21 cellular contexts compared by ENCODE assay signal in genomic region chr3:46985588-46985987, GRCh38. TPM values are rescaled to one million over a fixed set of nuclear protein-coding genes. Genes with fewer than 3 reads are reported as not detected.
DNase-seq lines count a peak whose midpoint lies in the region; ATAC-seq and TF ChIP-seq lines count a peak whose summit lies in the region.
"Had no signal": no experiment of that assay in that cellular context is flagged by ENCODE, and none has a peak within 500 bp of the region (broad histone marks: within the 10 kb centered on the region; RNA-seq: fewer than 3 reads in every experiment).

No MANE protein-coding gene starts in this region.

- no peaks in the 10 kb centered on the region for H4K20me1 ChIP-seq in OCI-LY7 (ENCODE audit: insufficient read depth, low read length)

- H3K27me3 ChIP-seq in esophagus (ENCODE audit: control insufficient read depth in 1 of 2, insufficient read depth in 2 of 2, low read length in 2 of 2) (no peaks in the 10 kb centered on the region), sigmoid colon (no peaks in the 10 kb centered on the region)
- H3K27me3 ChIP-seq: body of pancreas, uterus had no signal

- H3K36me3 ChIP-seq in OCI-LY7 (ENCODE audit: insufficient read depth, low read length): peaks cover 33% of the 10 kb centered on the region
- H3K36me3 ChIP-seq in esophagus (ENCODE audit: control insufficient read depth in 2 of 2, insufficient read depth in 2 of 2, low read length in 1 of 2): peaks cover 0 to 34% of the 10 kb centered on the region in 2 donors
- no peaks in the 10 kb centered on the region for H3K36me3 ChIP-seq in sigmoid colon
- H3K36me3 ChIP-seq: uterus had no signal

- CTCF ChIA-PET in activated CD4-positive, alpha-beta T cell treated with anti-CD3 and anti-CD28 coated beads, Interleukin-2, amount 10 ng/mL, durations not matched to agents 7 days and 5 days (lab: Charles Lee): interaction anchor here (1.0 to 1.1 kb wide), 2 partner anchors 38 to 267 kb away, joined by 3 read pairs; no protein-coding TSS in a partner anchor
- CTCF ChIA-PET in activated CD4-positive, alpha-beta T cell treated with anti-CD3 and anti-CD28 coated beads for 36 hours (lab: Charles Lee): interaction anchor here (0.7 kb wide), 1 partner anchor 13 kb away, joined by 3 read pairs; no protein-coding TSS in a partner anchor
- CTCF ChIA-PET in OCI-LY7 (lab: Charles Lee; ENCODE audit: unreplicated experiment): interaction anchor here (0.5 kb wide), 1 partner anchor 13 kb away, joined by 3 read pairs; no protein-coding TSS in a partner anchor

- H3K4me3 Mint-ChIP-seq in activated CD4-positive, alpha-beta T cell treated with anti-CD3 and anti-CD28 coated beads, Interleukin-2, amount 10 ng/mL, durations not matched to agents 7 days and 5 days: no peak overlapping the region
- no peak overlapping the region for H3K4me3 Mint-ChIP-seq in activated CD4-positive, alpha-beta T cell treated with anti-CD3 and anti-CD28 coated beads for 36 hours

- no peaks in the 10 kb centered on the region for H3K9me3 Mint-ChIP-seq in activated CD4-positive, alpha-beta T cell treated with anti-CD3 and anti-CD28 coated beads, Interleukin-2, amount 10 ng/mL, durations not matched to agents 7 days and 5 days
- no peaks in the 10 kb centered on the region for H3K9me3 Mint-ChIP-seq in activated CD4-positive, alpha-beta T cell treated with anti-CD3 and anti-CD28 coated beads for 36 hours (ENCODE audit: low read depth)
- H3K9me3 Mint-ChIP-seq: activated naive CD4-positive, alpha-beta T cell treated with anti-CD3 and anti-CD28 coated beads, Interleukin-2, amount 50 U/mL, for 24 hours; IgD-negative memory B cell had no signal

- TF ChIP-seq EP300 in sigmoid colon (IDR thresholded peaks at IDR 0.05): no peak

- ATAC-seq in activated CD4-positive, alpha-beta T cell treated with anti-CD3 and anti-CD28 coated beads for 36 hours: no peak
- no peak for ATAC-seq in HG03520 (IDR thresholded peaks at IDR 0.05; ENCODE audit: unreplicated experiment)
- ATAC-seq: A549, body of pancreas had no signal

- H3K9me3 ChIP-seq in OCI-LY7 (ENCODE audit: low read length) (no peaks in the 10 kb centered on the region), esophagus (ENCODE audit: control insufficient read depth in 2 of 2, insufficient read depth in 1 of 2, low read depth in 1 of 2, low read length in 1 of 2) (no peaks in the 10 kb centered on the region), sigmoid colon (no peaks in the 10 kb centered on the region)
- H3K9me3 ChIP-seq: A549, body of pancreas, uterus had no signal

- peak overlapping the region; percentile 86 for H3K27ac Mint-ChIP-seq in activated CD4-positive, alpha-beta T cell treated with anti-CD3 and anti-CD28 coated beads, Interleukin-2, amount 10 ng/mL, durations not matched to agents 7 days and 5 days
- H3K27ac Mint-ChIP-seq in activated CD4-positive, alpha-beta T cell treated with anti-CD3 and anti-CD28 coated beads for 36 hours: no peak overlapping the region
- H3K27ac Mint-ChIP-seq: activated naive CD4-positive, alpha-beta T cell treated with anti-CD3 and anti-CD28 coated beads, Interleukin-2, amount 50 U/mL, for 24 hours had no signal

- peak overlapping the region; percentile 75 for H3K4me2 ChIP-seq in OCI-LY7 (ENCODE audit: low read length)
- H3K4me2 ChIP-seq: A549, smooth muscle cell had no signal

- peaks cover 57% of the 10 kb centered on the region; the same call in 1 of the 2 replicates for H3K79me2 ChIP-seq in OCI-LY7 (ENCODE audit: insufficient read depth, low read depth, low read length)
- H3K79me2 ChIP-seq: parathyroid adenoma had no signal

- TF ChIP-seq CTCF in OCI-LY7 (conservative IDR thresholded peaks at IDR 0.05; ENCODE audit: low read length) (no peak), sigmoid colon (IDR thresholded peaks at IDR 0.05) (no peak)

- POLR2A ChIA-PET in activated CD4-positive, alpha-beta T cell treated with anti-CD3 and anti-CD28 coated beads, Interleukin-2, amount 10 ng/mL, durations not matched to agents 7 days and 5 days (lab: Charles Lee): no interaction called here
- POLR2A ChIA-PET in activated CD4-positive, alpha-beta T cell treated with anti-CD3 and anti-CD28 coated beads for 36 hours (lab: Charles Lee): no interaction called here
- POLR2A ChIA-PET in OCI-LY7 (lab: Charles Lee): interaction anchor here (0.7 to 1.4 kb wide), 2 partner anchors 55 to 414 kb away, joined by 3 to 4 read pairs; no protein-coding TSS in a partner anchor

- H3K4me3 ChIP-seq in OCI-LY7 (ENCODE audit: low read depth, low read length, poor library complexity, severe bottlenecking) (peak overlapping the region; percentile 43), esophagus (ENCODE audit: low read depth in 1 of 2, low read length in 2 of 2) (no peak overlapping the region), skin epidermis (no peak overlapping the region), sigmoid colon (no peak overlapping the region)
- H3K4me3 ChIP-seq: A549, body of pancreas, smooth muscle cell, uterus had no signal

- BruUV-seq in OCI-LY7 (replicated peaks; lab: Mats Ljungman, UMichigan): no TSS peak

- peaks cover 87% of the 10 kb centered on the region for H3K4me1 Mint-ChIP-seq in activated CD4-positive, alpha-beta T cell treated with anti-CD3 and anti-CD28 coated beads, Interleukin-2, amount 10 ng/mL, durations not matched to agents 7 days and 5 days
- peaks cover 75% of the 10 kb centered on the region for H3K4me1 Mint-ChIP-seq in activated CD4-positive, alpha-beta T cell treated with anti-CD3 and anti-CD28 coated beads for 36 hours

- intact Hi-C loops in activated CD4-positive, alpha-beta T cell treated with anti-CD3 and anti-CD28 coated beads for 36 hours (cut with DNase I, micrococcal nuclease): loop anchor here in 1 of 2 experiments (5.0 kb wide), 1 partner anchor 33 kb away; no protein-coding TSS in a partner anchor
- intact Hi-C loops in OCI-LY7 (cut with micrococcal nuclease; ENCODE audit: unreplicated experiment) (no loop called here), sigmoid colon (cut with DNase I) (no loop called here)

- H3K36me3 Mint-ChIP-seq in activated CD4-positive, alpha-beta T cell treated with anti-CD3 and anti-CD28 coated beads, Interleukin-2, amount 10 ng/mL, durations not matched to agents 7 days and 5 days (ENCODE audit: low read depth): peaks cover 43% of the 10 kb centered on the region
- peaks cover 11% of the 10 kb centered on the region for H3K36me3 Mint-ChIP-seq in activated CD4-positive, alpha-beta T cell treated with anti-CD3 and anti-CD28 coated beads for 36 hours (ENCODE audit: low read depth)
- H3K36me3 Mint-ChIP-seq: IgD-negative memory B cell had no signal

- H3K9me2 ChIP-seq in OCI-LY7 (ENCODE audit: insufficient read depth, low read length): no peaks in the 10 kb centered on the region

- H3K4me1 ChIP-seq in OCI-LY7 (ENCODE audit: insufficient read depth, low read length, poor library complexity, severe bottlenecking) (peaks cover 95% of the 10 kb centered on the region), esophagus (ENCODE audit: control insufficient read depth in 2 of 2, insufficient read depth in 2 of 2, low read length in 1 of 2) (peaks cover 18 to 58% of the 10 kb centered on the region in 2 donors), sigmoid colon (peaks cover 0 to 16% (median 6%) of the 10 kb centered on the region in 4 donors)
- H3K4me1 ChIP-seq: uterus had no signal

- no peak overlapping the region for H2AFZ ChIP-seq in OCI-LY7 (ENCODE audit: low read length)
- H2AFZ ChIP-seq: parathyroid adenoma had no signal

- DNase-seq in activated CD4-positive, alpha-beta T cell treated with anti-CD3 and anti-CD28 coated beads, Interleukin-2, amount 10 ng/mL, durations not matched to agents 7 days and 5 days: no peak
- no peak for DNase-seq in activated CD4-positive, alpha-beta T cell treated with anti-CD3 and anti-CD28 coated beads for 36 hours
- DNase-seq in OCI-LY7 (ENCODE audit: low spot score) (no peak), sigmoid colon (no peak)
- DNase-seq in activated effector memory CD4-positive, alpha-beta T cell treated with anti-CD3 and anti-CD28 coated beads, Interleukin-2, amount 50 U/mL, for 16 hours: no peak
- DNase-seq: body of pancreas; EL; NCI-H1048; NCI-H748 treated with DMSO at 0.1 percent for 48 hours; stimulated activated naive CD4-positive, alpha-beta T cell; SW 1271; uterus; WERI-Rb-1 had no signal

- no peaks in the 10 kb centered on the region for H3K27me3 Mint-ChIP-seq in activated CD4-positive, alpha-beta T cell treated with anti-CD3 and anti-CD28 coated beads, Interleukin-2, amount 10 ng/mL, durations not matched to agents 7 days and 5 days
- H3K27me3 Mint-ChIP-seq in activated CD4-positive, alpha-beta T cell treated with anti-CD3 and anti-CD28 coated beads for 36 hours: no peaks in the 10 kb centered on the region
- H3K27me3 Mint-ChIP-seq: activated naive CD4-positive, alpha-beta T cell treated with anti-CD3 and anti-CD28 coated beads, Interleukin-2, amount 50 U/mL, for 24 hours; IgD-negative memory B cell had no signal

- TF ChIP-seq POLR2A in sigmoid colon (IDR thresholded peaks at IDR 0.05): no peak

- H3K27ac ChIP-seq in OCI-LY7 (ENCODE audit: low read depth, low read length, poor library complexity, severe bottlenecking) (peak overlapping the region; percentile 72), esophagus (ENCODE audit: low read depth in 2 of 2, low read length in 1 of 2) (peak overlapping the region; percentile 90 to 94), skin epidermis (peak overlapping the region in 19 of 21 experiments; percentile 44 to 94 (median 71)), sigmoid colon (no peak overlapping the region)
- H3K27ac ChIP-seq: A549, uterus had no signal

- WGBS in esophagus, 2 donors: 89 to 90% methylated on average over 5 of the region's 5 CpGs
- 84 to 95% methylated on average over 5 of the region's 5 CpGs for whole genome bisulfite sequencing in sigmoid colon, 2 donors

RNA-seq across cellular contexts. Expression of gene NBEAL2, which starts 6.1 kb away (rescaled TPM):
- 100 to 1,000 TPM; 194 to 212 TPM for total RNA-seq in activated CD4-positive, alpha-beta T cell treated with anti-CD3 and anti-CD28 coated beads, Interleukin-2, amount 10 ng/mL, durations not matched to agents 7 days and 5 days
- total RNA-seq in activated CD4-positive, alpha-beta T cell treated with anti-CD3 and anti-CD28 coated beads for 36 hours: 10 to 100 TPM; 83.4 to 84.9 TPM
- total RNA-seq in OCI-LY7 (2014; rRNA removed; shearing (Covaris generic)): 53.3 and 74.9 TPM in 2 replicates
- total RNA-seq in OCI-LY7 (2022): 129 and 149 TPM in 2 replicates
- polyA plus RNA-seq in esophagus: 100 to 1,000 TPM; 173 to 211 TPM
- total RNA-seq in sigmoid colon: 10 to 100 TPM in 3 of 4 donors, 1 to 10 TPM in 1; 9.6 to 36.0 (median 13.5) TPM
- 10 to 100 TPM in 2 of 3 donors, 1 to 10 TPM in 1; 7.8 to 88.0 (median 11.3) TPM for polyA plus RNA-seq in sigmoid colon

RNA-seq across cellular contexts. Expression of gene CCDC12, which starts 9.0 kb away (rescaled TPM):
- total RNA-seq in activated CD4-positive, alpha-beta T cell treated with anti-CD3 and anti-CD28 coated beads, Interleukin-2, amount 10 ng/mL, durations not matched to agents 7 days and 5 days: 10 to 100 TPM; 48.7 to 56.1 TPM
- total RNA-seq in activated CD4-positive, alpha-beta T cell treated with anti-CD3 and anti-CD28 coated beads for 36 hours: 10 to 100 TPM; 45.4 to 47.8 TPM
- total RNA-seq in OCI-LY7 (2014; rRNA removed; shearing (Covaris generic)): 74.9 and 102 TPM in 2 replicates
- total RNA-seq in OCI-LY7 (2022): 107 and 116 TPM in 2 replicates
- 10 to 100 TPM; 82.5 to 90.1 TPM for polyA plus RNA-seq in esophagus
- 10 to 100 TPM; 33.1 to 41.0 (median 36.6) TPM for total RNA-seq in sigmoid colon
- 10 to 100 TPM; 58.9 to 80.9 (median 77.5) TPM for polyA plus RNA-seq in sigmoid colon

Comparison
In these comparisons a context has a peak if more than half of its experiments do, and no peak if none do; other contexts are left out.
1. H3K27ac ChIP-seq: peak in OCI-LY7 (single experiment), esophagus (2 of 2) and skin epidermis (19 of 21); none in sigmoid colon (0 of 4).